ENCODE assay signal across 10 cellular contexts in genomic region chrX:115563633-115564182, GRCh38. TPM values are rescaled to one million over a fixed set of nuclear protein-coding genes. Genes with fewer than 3 reads are reported as not detected.
DNase-seq lines count a peak whose midpoint lies in the region; ATAC-seq and TF ChIP-seq lines count a peak whose summit lies in the region.
"Had no signal": no experiment of that assay in that cellular context is flagged by ENCODE, and none has a peak within 500 bp of the region (broad histone marks: within the 10 kb centered on the region; RNA-seq: fewer than 3 reads in every experiment).

No MANE protein-coding gene starts in this region.

- H3K9ac ChIP-seq in mammary epithelial cell (ENCODE audit: insufficient read depth, low read length) (no peak overlapping the region), liver (ENCODE audit: low read depth in 1 of 2, low read length in 2 of 2) (peak overlapping the region in 1 of 2 donors; percentile 59)

- TF ChIP-seq CTCF in heart left ventricle (IDR thresholded peaks at IDR 0.05): peak in 2 of 12 donors; percentile 6 to 16
- no peak for TF ChIP-seq CTCF in mammary epithelial cell (conservative IDR thresholded peaks at IDR 0.05 in 1 of 2, IDR thresholded peaks at IDR 0.05 in 1 of 2; ENCODE audit: extremely low read depth in 1 of 2, insufficient read depth in 1 of 2, low read depth in 1 of 2, low read length in 2 of 2)
- no peak for TF ChIP-seq CTCF in liver (IDR thresholded peaks at IDR 0.05; ENCODE audit: low read depth, low read length, missing input control)
- TF ChIP-seq CTCF in uterus (IDR thresholded peaks at IDR 0.05): no peak

- H3K4me1 ChIP-seq in heart left ventricle (peaks cover 0 to 39% (median 7%) of the 10 kb centered on the region in 12 donors), mammary epithelial cell (ENCODE audit: insufficient read depth, low read length) (peaks cover 28% of the 10 kb centered on the region), liver (ENCODE audit: control insufficient read depth in 4 of 4, insufficient read depth in 4 of 4, low read length in 3 of 4) (peaks cover 3 to 21% (median 13%) of the 10 kb centered on the region in 4 donors), uterus (no peaks in the 10 kb centered on the region)

- peak overlapping the region; percentile 77 for H3K4me2 ChIP-seq in mammary epithelial cell (ENCODE audit: insufficient read depth, low read depth, low read length)

- H3K4me3 ChIP-seq in heart left ventricle (peak overlapping the region in 10 of 12 donors; percentile 1 to 86 (median 75)), mammary epithelial cell (replicated peaks in 1 of 3; ENCODE audit: insufficient read depth in 1 of 3, low read depth in 2 of 3, low read length in 3 of 3) (peak overlapping the region in 1 of 3 experiments; percentile 1), liver (ENCODE audit: low read depth in 1 of 3, low read length in 3 of 3) (peak overlapping the region; percentile 35 to 87 (median 79)), uterus (peak overlapping the region in 1 of 2 donors; percentile 61)
- H3K4me3 ChIP-seq: K562 had no signal

- in situ Hi-C loops in mammary epithelial cell (cut with MboI; ENCODE audit: low sequenced_read_pairs in 2 of 2): loop anchor here in 1 of 2 donors (25.0 kb wide), 1 partner anchor 226 kb away; no protein-coding TSS in a partner anchor

- H3K36me3 ChIP-seq in heart left ventricle (peaks cover 0 to 3% (median 0%) of the 10 kb centered on the region in 9 donors), mammary epithelial cell (ENCODE audit: insufficient read depth, low read length) (no peaks in the 10 kb centered on the region), liver (ENCODE audit: control insufficient read depth in 4 of 4, insufficient read depth in 3 of 4, low read depth in 1 of 4, low read length in 3 of 4) (no peaks in the 10 kb centered on the region), uterus (no peaks in the 10 kb centered on the region)

- dilution Hi-C loops in mammary epithelial cell (cut with HindIII; ENCODE audit: low sequenced_read_pairs): no loop called here

- H3K9me3 ChIP-seq in heart left ventricle: no peaks in the 10 kb centered on the region
- no peaks in the 10 kb centered on the region for H3K9me3 ChIP-seq in mammary epithelial cell (replicated peaks; ENCODE audit: insufficient read depth, low read length)
- H3K9me3 ChIP-seq in liver (ENCODE audit: control insufficient read depth in 4 of 4, low read length in 3 of 4): no peaks in the 10 kb centered on the region
- no peaks in the 10 kb centered on the region for H3K9me3 ChIP-seq in uterus

- no peaks in the 10 kb centered on the region for H4K20me1 ChIP-seq in mammary epithelial cell (ENCODE audit: insufficient read depth, low read length)

- H3K27ac ChIP-seq in heart left ventricle (peak overlapping the region in 9 of 12 donors; percentile 54 to 95 (median 91)), mammary epithelial cell (ENCODE audit: insufficient read depth, low read depth, low read length) (peak overlapping the region; percentile 28), liver (ENCODE audit: low read depth in 1 of 2, low read length in 2 of 2) (peak overlapping the region; percentile 65 to 93), uterus (peak overlapping the region; percentile 86 to 97)

- no TSS peak for BruUV-seq in mammary epithelial cell (replicated peaks; lab: Mats Ljungman, UMichigan)

- H2AFZ ChIP-seq in mammary epithelial cell (ENCODE audit: low read depth, low read length): no peak overlapping the region

- 34 to 46% (median 43%) methylated on average over 4 of the region's 4 CpGs for WGBS in heart left ventricle, 4 donors
- WGBS in mammary epithelial cell (ENCODE audit: low coverage, missing lambda C conversion rate): 61% methylated on average over 4 of the region's 4 CpGs
- 14% methylated on average over 4 of the region's 4 CpGs for WGBS in liver

- H3K27me3 ChIP-seq in heart left ventricle: peaks cover 0 to 47% (median 0%) of the 10 kb centered on the region in 9 donors
- H3K27me3 ChIP-seq in mammary epithelial cell (ENCODE audit: insufficient read depth, low read length): peaks cover 3% of the 10 kb centered on the region
- no peaks in the 10 kb centered on the region for H3K27me3 ChIP-seq in liver (ENCODE audit: control insufficient read depth in 4 of 4, insufficient read depth in 4 of 4, low read length in 3 of 4)
- peaks cover 0 to 6% of the 10 kb centered on the region in 2 donors for H3K27me3 ChIP-seq in uterus

- no peak for DNase-seq in heart left ventricle
- no peak for DNase-seq in Right ventricle myocardium inferior (ENCODE audit: missing footprints)
- DNase-seq in mammary epithelial cell: no peak
- DNase-seq in uterus: no peak
- no peak for DNase-seq in ureter (ENCODE audit: low spot score)
- no peak for DNase-seq in NCI-H187 treated with DMSO at 0.1 percent for 48 hours (lab: John Stamatoyannopoulos, UW)
- DNase-seq: AML-193 had no signal

- TF ChIP-seq RAD21 in liver (IDR thresholded peaks at IDR 0.05): no peak

- ATAC-seq in heart left ventricle (no peak), Right ventricle myocardium inferior (no peak), HG03135 (IDR thresholded peaks at IDR 0.05; ENCODE audit: unreplicated experiment) (no peak)
- ATAC-seq: K562 had no signal

- intact Hi-C loops in heart left ventricle (cut with DNase I) (loop anchor here in 9 of 10 donors (5.0 to 10.0 kb wide), 10 partner anchors 51 to 231 kb away; no protein-coding TSS in a partner anchor), Right ventricle myocardium inferior (cut with DNase I) (loop anchor here (5.0 to 10.0 kb wide), 4 partner anchors 64 to 221 kb away; no protein-coding TSS in a partner anchor), mammary epithelial cell (cut with micrococcal nuclease) (loop anchor here (5.0 kb wide), 2 partner anchors 46 to 216 kb away; no protein-coding TSS in a partner anchor), uterus (cut with DNase I; ENCODE audit: low total_unique reads) (no loop called here)

- TF ChIP-seq POLR2A in heart left ventricle (IDR thresholded peaks at IDR 0.05) (no peak), uterus (IDR thresholded peaks at IDR 0.05) (no peak)

- CTCF ChIA-PET in mammary epithelial cell (lab: Charles Lee; ENCODE audit: low non-redundant PET): interaction anchor here (0.5 kb wide), 1 partner anchor 232 kb away, joined by 6 read pairs; no protein-coding TSS in a partner anchor

- H3K79me2 ChIP-seq in mammary epithelial cell (ENCODE audit: insufficient read depth, low read length): peaks cover 67% of the 10 kb centered on the region

TF ChIP-seq in liver, 16 proteins besides CTCF, POLR2A, EP300 and RAD21 (continues in another document):
- TF ChIP-seq RXRA (IDR thresholded peaks at IDR 0.05) (no peak), FOXA1 (IDR thresholded peaks at IDR 0.05) (no peak), TAF1 (conservative IDR thresholded peaks at IDR 0.05) (no peak), GABPA (IDR thresholded peaks at IDR 0.05 in 1 of 2, conservative IDR thresholded peaks at IDR 0.05 in 1 of 2) (no peak), MAX (IDR thresholded peaks at IDR 0.05) (no peak), REST (IDR thresholded peaks at IDR 0.05) (no peak), JUND (IDR thresholded peaks at IDR 0.05) (no peak), HNF4A (conservative IDR thresholded peaks at IDR 0.05) (no peak), NR2F2 (IDR thresholded peaks at IDR 0.05) (no peak)

RNA-seq across cellular contexts. Expression of gene PLS3, which starts 2.7 kb away (rescaled TPM):
- 10 to 100 TPM; 33.6 to 61.8 (median 36.6) TPM for total RNA-seq in heart left ventricle
- 10 to 100 TPM; 17.5 to 42.7 TPM for polyA plus RNA-seq in heart left ventricle
- total RNA-seq in Right ventricle myocardium inferior: 44.7 TPM
- 100 to 1,000 TPM; 253 to 393 TPM for total RNA-seq in mammary epithelial cell
- 172 TPM for polyA plus RNA-seq in mammary epithelial cell
- 416 TPM for polyA minus RNA-seq in mammary epithelial cell
- total RNA-seq in liver: 100 to 1,000 TPM in 1 of 2 donors, 10 to 100 TPM in 1; 70.6 to 119 TPM
- 10 to 100 TPM; 56.3 to 72.7 TPM for polyA plus RNA-seq in liver
- 100 to 1,000 TPM; 129 to 268 (median 174) TPM for total RNA-seq in uterus
- 119 TPM for total RNA-seq in ureter

Comparison
In these comparisons a context has a peak if more than half of its experiments do, and no peak if none do; other contexts are left out.
1. H3K27ac ChIP-seq: peak in every context shown above with its lines; median percentile 92 in uterus; 91 in heart left ventricle; 79 in liver; 28 in mammary epithelial cell.